9 cellular contexts compared by ENCODE assay signal in genomic region chr16:1941162-1941923, GRCh38. TPM values are rescaled to one million over a fixed set of nuclear protein-coding genes. Genes with fewer than 3 reads are reported as not detected.
DNase-seq lines count a peak whose midpoint lies in the region; ATAC-seq and TF ChIP-seq lines count a peak whose summit lies in the region.
"Had no signal": no experiment of that assay in that cellular context is flagged by ENCODE, and none has a peak within 500 bp of the region (broad histone marks: within the 10 kb centered on the region; RNA-seq: fewer than 3 reads in every experiment).

No MANE protein-coding gene starts in this region.

- peak overlapping the region; percentile 14 for H3K27ac Mint-ChIP-seq in activated naive CD4-positive, alpha-beta T cell treated with anti-CD3 and anti-CD28 coated beads, Interleukin-2, amount 10 ng/mL, durations not matched to agents 7 days and 5 days
- peak overlapping the region; percentile 70 for H3K27ac Mint-ChIP-seq in activated T-helper 17 cell treated with anti-CD3 and anti-CD28 coated beads, Interleukin-2, amount 50 U/mL, for 72 hours

- H3K36me3 ChIP-seq in transverse colon, result peaks cover 0 to 17% (median 4%) of the 10 kb centered on the region in 4 donors

- CTCF ChIA-PET in activated naive CD4-positive, alpha-beta T cell treated with anti-CD3 and anti-CD28 coated beads, Interleukin-2, amount 10 ng/mL, durations not matched to agents 7 days and 5 days (lab: Charles Lee), result interaction anchor here (0.9 to 2.7 kb wide), 3 partner anchors 9 to 23 kb away, joined by 3 to 8 read pairs (median 3); partner anchors contain the start of gene RPS2

- WGBS in transverse colon (ENCODE audit: low coverage in 1 of 2), 2 donors, result 40 to 83% methylated on average over 1 to 28 of the region's 30 CpGs

- H3K4me3 ChIP-seq in transverse colon, result peak overlapping the region in 2 of 4 donors; percentile 87 to 89

- peaks cover 2% of the 10 kb centered on the region for H3K36me3 Mint-ChIP-seq in activated naive CD4-positive, alpha-beta T cell treated with anti-CD3 and anti-CD28 coated beads, Interleukin-2, amount 10 ng/mL, durations not matched to agents 7 days and 5 days
- peaks cover 37% of the 10 kb centered on the region for H3K36me3 Mint-ChIP-seq in activated T-helper 17 cell treated with anti-CD3 and anti-CD28 coated beads, Interleukin-2, amount 50 U/mL, for 72 hours (ENCODE audit: low read depth)

- H3K4me3 Mint-ChIP-seq in activated naive CD4-positive, alpha-beta T cell treated with anti-CD3 and anti-CD28 coated beads, Interleukin-2, amount 10 ng/mL, durations not matched to agents 7 days and 5 days, result peak overlapping the region; percentile 82
- H3K4me3 Mint-ChIP-seq in activated T-helper 17 cell treated with anti-CD3 and anti-CD28 coated beads, Interleukin-2, amount 50 U/mL, for 72 hours, result peak overlapping the region; percentile 86

- H3K9me3 Mint-ChIP-seq in activated naive CD4-positive, alpha-beta T cell treated with anti-CD3 and anti-CD28 coated beads, Interleukin-2, amount 10 ng/mL, durations not matched to agents 7 days and 5 days, result no peaks in the 10 kb centered on the region
- no peaks in the 10 kb centered on the region for H3K9me3 Mint-ChIP-seq in activated T-helper 17 cell treated with anti-CD3 and anti-CD28 coated beads, Interleukin-2, amount 50 U/mL, for 72 hours

- intact Hi-C loops in transverse colon (cut with DNase I; ENCODE audit: low total_unique reads), result no loop called here

- H3K27ac ChIP-seq in transverse colon, result peak overlapping the region; percentile 86 to 90 (median 88)

- no peak for ATAC-seq in activated T-helper 17 cell treated with anti-CD3 and anti-CD28 coated beads, Interleukin-2, amount 50 U/mL, for 72 hours (replicated peaks)

- in situ Hi-C loops in transverse colon (cut with MboI; ENCODE audit: low pct_ligation_motif_present in 1 of 4, low pct_unique_long_range_greater_than_20kb in 1 of 4, low sequenced_read_pairs in 3 of 4), result no loop called here

- TF ChIP-seq EP300 in transverse colon (IDR thresholded peaks at IDR 0.05; ENCODE audit: low read depth), result no peak

- no peaks in the 10 kb centered on the region for H3K9me3 ChIP-seq in transverse colon

- DNase-seq in activated naive CD4-positive, alpha-beta T cell treated with anti-CD3 and anti-CD28 coated beads, Interleukin-2, amount 10 ng/mL, durations not matched to agents 7 days and 5 days, result no peak
- DNase-seq in activated naive CD4-positive, alpha-beta T cell treated with Interleukin-2 at 50 U/mL for 16 hours, result no peak
- DNase-seq in left kidney (ENCODE audit: low read depth, low spot score), result peak; percentile 51
- DNase-seq in transverse colon, result no peak
- DNase-seq in anterior cingulate cortex (lab: John Stamatoyannopoulos, UW), result no peak
- DNase-seq in NCI-H2081 (lab: John Stamatoyannopoulos, UW), result no peak
- no peak for DNase-seq in LoVo (ENCODE audit: low spot score)

- TF ChIP-seq POLR2A in transverse colon (IDR thresholded peaks at IDR 0.05), result no peak

- H3K27me3 ChIP-seq in transverse colon, result no peaks in the 10 kb centered on the region

- H3K4me1 ChIP-seq in transverse colon, result peaks cover 15 to 43% (median 35%) of the 10 kb centered on the region in 4 donors

- TF ChIP-seq CTCF in transverse colon (IDR thresholded peaks at IDR 0.05), result no peak

- peaks cover 30% of the 10 kb centered on the region for H3K4me1 Mint-ChIP-seq in activated naive CD4-positive, alpha-beta T cell treated with anti-CD3 and anti-CD28 coated beads, Interleukin-2, amount 10 ng/mL, durations not matched to agents 7 days and 5 days
- H3K4me1 Mint-ChIP-seq in activated T-helper 17 cell treated with anti-CD3 and anti-CD28 coated beads, Interleukin-2, amount 50 U/mL, for 72 hours, result peaks cover 12% of the 10 kb centered on the region

- no peaks in the 10 kb centered on the region for H3K27me3 Mint-ChIP-seq in activated naive CD4-positive, alpha-beta T cell treated with anti-CD3 and anti-CD28 coated beads, Interleukin-2, amount 10 ng/mL, durations not matched to agents 7 days and 5 days
- no peaks in the 10 kb centered on the region for H3K27me3 Mint-ChIP-seq in activated T-helper 17 cell treated with anti-CD3 and anti-CD28 coated beads, Interleukin-2, amount 50 U/mL, for 72 hours

RNA-seq across cellular contexts. Expression of gene MSRB1, which starts 1.7 kb away (rescaled TPM):
- total RNA-seq in activated T-helper 17 cell treated with anti-CD3 and anti-CD28 coated beads, Interleukin-2, amount 50 U/mL, for 72 hours, result 10 to 100 TPM; 31.5 to 34.3 TPM
- total RNA-seq in transverse colon, result 10 to 100 TPM; 13.9 to 56.5 (median 29.3) TPM

RNA-seq across cellular contexts. Expression of gene RPL3L, which starts 13.1 kb away (rescaled TPM):
- total RNA-seq in activated T-helper 17 cell treated with anti-CD3 and anti-CD28 coated beads, Interleukin-2, amount 50 U/mL, for 72 hours, result under 1 TPM in 1 of 2 donors, not detected in 1; 0.37 TPM
- total RNA-seq in transverse colon, result under 1 TPM in 1 of 4 donors, not detected in 3; 0.55 TPM
- total RNA-seq: lung microvascular endothelial cell had no signal

RNA-seq across cellular contexts. Expression of gene NDUFB10, which starts 18.0 kb away (rescaled TPM):
- 100 to 1,000 TPM in 1 of 2 donors, 10 to 100 TPM in 1; 65.3 to 122 TPM for total RNA-seq in activated T-helper 17 cell treated with anti-CD3 and anti-CD28 coated beads, Interleukin-2, amount 50 U/mL, for 72 hours
- total RNA-seq in transverse colon, result 100 to 1,000 TPM; 137 to 496 (median 250) TPM

RNA-seq across cellular contexts. Expression of gene HS3ST6, which starts 23.1 kb away (rescaled TPM):
- total RNA-seq in activated T-helper 17 cell treated with anti-CD3 and anti-CD28 coated beads, Interleukin-2, amount 50 U/mL, for 72 hours, result not detected
- total RNA-seq in transverse colon, result 1 to 10 TPM in 2 of 4 donors, under 1 TPM in 1, not detected in 1; 1.00 to 4.4 (median 1.1) TPM
- total RNA-seq: lung microvascular endothelial cell had no signal

RNA-seq across cellular contexts. Expression of gene RPS2, which starts 23.3 kb away (rescaled TPM):
- total RNA-seq in activated T-helper 17 cell treated with anti-CD3 and anti-CD28 coated beads, Interleukin-2, amount 50 U/mL, for 72 hours, result 1,000 to 10,000 TPM; 4,570 to 4,579 TPM
- total RNA-seq in transverse colon, result 1,000 to 10,000 TPM in 3 of 4 donors, 100 to 1,000 TPM in 1; 896 to 2,085 (median 1,613) TPM
